Comparison of ENCODE assay signal across 9 cellular contexts in genomic region chr9:87122947-87123685, GRCh38.
DNase-seq lines count a peak whose midpoint lies in the region; ATAC-seq and TF ChIP-seq lines count a peak whose summit lies in the region.
"Had no signal": no experiment of that assay in that cellular context is flagged by ENCODE, and none has a peak within 500 bp of the region (broad histone marks: within the 10 kb centered on the region; RNA-seq: fewer than 3 reads in every experiment).

No MANE protein-coding gene starts in this region.

- H3K36me3 ChIP-seq in stomach smooth muscle (ENCODE audit: control insufficient read depth in 2 of 2, insufficient read depth in 2 of 2, low read length in 2 of 2): no peaks in the 10 kb centered on the region
- H3K36me3 ChIP-seq in CD8-positive, alpha-beta memory T cell (ENCODE audit: insufficient read depth, low read length): no peaks in the 10 kb centered on the region

- H3K4me1 Mint-ChIP-seq in activated naive CD8-positive, alpha-beta T cell treated with anti-CD3 and anti-CD28 coated beads, Interleukin-2, amount 50 U/mL, for 24 hours: peaks cover 11% of the 10 kb centered on the region
- peaks cover 9% of the 10 kb centered on the region for H3K4me1 Mint-ChIP-seq in activated naive CD8-positive, alpha-beta T cell treated with anti-CD3 and anti-CD28 coated beads for 36 hours
- H3K4me1 Mint-ChIP-seq in CD8-positive, alpha-beta memory T cell: peaks cover 3 to 6% (median 6%) of the 10 kb centered on the region in 3 donors

- TF ChIP-seq CTCF in RWPE1 (conservative IDR thresholded peaks at IDR 0.05; ENCODE audit: low read depth) (no peak), foreskin fibroblast (IDR thresholded peaks at IDR 0.05; ENCODE audit: low read depth, low read length) (no peak)

- H3K4me3 ChIP-seq in foreskin fibroblast (ENCODE audit: low read depth in 1 of 2, low read length in 2 of 2): no peak overlapping the region
- H3K4me3 ChIP-seq in stomach smooth muscle (ENCODE audit: low read length in 2 of 2): no peak overlapping the region
- no peak overlapping the region for H3K4me3 ChIP-seq in CD8-positive, alpha-beta memory T cell (ENCODE audit: low read length)

- H3K9ac ChIP-seq in stomach smooth muscle (ENCODE audit: low read length in 2 of 2): no peak overlapping the region

- ATAC-seq in activated naive CD8-positive, alpha-beta T cell treated with anti-CD3 and anti-CD28 coated beads, Interleukin-2, amount 50 U/mL, for 24 hours: peak; percentile 84
- ATAC-seq in GM21528 (IDR thresholded peaks at IDR 0.05; ENCODE audit: low FRiP score, unreplicated experiment): no peak
- no peak for ATAC-seq in GM21515 (IDR thresholded peaks at IDR 0.05; ENCODE audit: unreplicated experiment)

- POLR2A ChIA-PET in RWPE1 (lab: Yijun Ruan, JAX; ENCODE audit: low non-redundant PET): no interaction called here
- POLR2A ChIA-PET in CD8-positive, alpha-beta memory T cell (lab: Charles Lee): no interaction called here

- H3K27me3 Mint-ChIP-seq in activated naive CD8-positive, alpha-beta T cell treated with anti-CD3 and anti-CD28 coated beads, Interleukin-2, amount 50 U/mL, for 24 hours: peaks cover 11% of the 10 kb centered on the region
- peaks cover 39% of the 10 kb centered on the region for H3K27me3 Mint-ChIP-seq in activated naive CD8-positive, alpha-beta T cell treated with anti-CD3 and anti-CD28 coated beads for 36 hours
- peaks cover 0 to 15% of the 10 kb centered on the region in 2 donors for H3K27me3 Mint-ChIP-seq in CD8-positive, alpha-beta memory T cell

- no peak overlapping the region for H3K4me3 Mint-ChIP-seq in activated naive CD8-positive, alpha-beta T cell treated with anti-CD3 and anti-CD28 coated beads, Interleukin-2, amount 50 U/mL, for 24 hours
- H3K4me3 Mint-ChIP-seq in activated naive CD8-positive, alpha-beta T cell treated with anti-CD3 and anti-CD28 coated beads for 36 hours: no peak overlapping the region
- H3K4me3 Mint-ChIP-seq in CD8-positive, alpha-beta memory T cell: peak overlapping the region in 1 of 7 donors; percentile 4

- peaks cover 36% of the 10 kb centered on the region for H3K4me1 ChIP-seq in stomach smooth muscle (ENCODE audit: control insufficient read depth, insufficient read depth, low read length)
- no peaks in the 10 kb centered on the region for H3K4me1 ChIP-seq in CD8-positive, alpha-beta memory T cell (ENCODE audit: insufficient read depth, low read length)

- peaks cover 5% of the 10 kb centered on the region for H3K9me3 Mint-ChIP-seq in activated naive CD8-positive, alpha-beta T cell treated with anti-CD3 and anti-CD28 coated beads, Interleukin-2, amount 50 U/mL, for 24 hours
- peaks cover 1% of the 10 kb centered on the region for H3K9me3 Mint-ChIP-seq in activated naive CD8-positive, alpha-beta T cell treated with anti-CD3 and anti-CD28 coated beads for 36 hours
- no peaks in the 10 kb centered on the region for H3K9me3 Mint-ChIP-seq in CD8-positive, alpha-beta memory T cell

- no peaks in the 10 kb centered on the region for H3K27me3 ChIP-seq in stomach smooth muscle (ENCODE audit: control insufficient read depth in 1 of 2, insufficient read depth in 2 of 2, low read length in 2 of 2)
- no peaks in the 10 kb centered on the region for H3K27me3 ChIP-seq in CD8-positive, alpha-beta memory T cell (ENCODE audit: insufficient read depth, low read length, poor library complexity, severe bottlenecking)

- H3K9me3 ChIP-seq in stomach smooth muscle (ENCODE audit: control insufficient read depth in 2 of 2, low read length in 2 of 2): no peaks in the 10 kb centered on the region
- no peaks in the 10 kb centered on the region for H3K9me3 ChIP-seq in CD8-positive, alpha-beta memory T cell (ENCODE audit: low read length)

- H3K27ac ChIP-seq in RWPE1: no peak overlapping the region
- H3K27ac ChIP-seq in stomach smooth muscle (ENCODE audit: low read length): peak overlapping the region; percentile 13
- H3K27ac ChIP-seq in CD8-positive, alpha-beta memory T cell (ENCODE audit: low read depth, low read length): no peak overlapping the region

- peak; percentile 2 for DNase-seq in activated naive CD8-positive, alpha-beta T cell treated with anti-CD3 and anti-CD28 coated beads, Interleukin-2, amount 50 U/mL, for 24 hours
- DNase-seq in activated naive CD8-positive, alpha-beta T cell treated with anti-CD3 and anti-CD28 coated beads for 36 hours: no peak
- peak; percentile 72 for DNase-seq in RWPE1 (ENCODE audit: low spot score)
- peak; percentile 78 to 83 for DNase-seq in foreskin fibroblast
- no peak for DNase-seq in CD8-positive, alpha-beta memory T cell
- DNase-seq: dermis blood vessel endothelial cell had no signal

- no peak overlapping the region for H3K27ac Mint-ChIP-seq in activated naive CD8-positive, alpha-beta T cell treated with anti-CD3 and anti-CD28 coated beads, Interleukin-2, amount 50 U/mL, for 24 hours
- no peak overlapping the region for H3K27ac Mint-ChIP-seq in activated naive CD8-positive, alpha-beta T cell treated with anti-CD3 and anti-CD28 coated beads for 36 hours
- no peak overlapping the region for H3K27ac Mint-ChIP-seq in CD8-positive, alpha-beta memory T cell

- CTCF ChIA-PET in RWPE1 (lab: Yijun Ruan, JAX): interaction anchor here (0.6 to 0.7 kb wide), 3 partner anchors 44 to 388 kb away, joined by 3 to 4 read pairs (median 4); no protein-coding TSS in a partner anchor
- CTCF ChIA-PET in CD8-positive, alpha-beta memory T cell (lab: Charles Lee): no interaction called here

- no peaks in the 10 kb centered on the region for H3K36me3 Mint-ChIP-seq in activated naive CD8-positive, alpha-beta T cell treated with anti-CD3 and anti-CD28 coated beads, Interleukin-2, amount 50 U/mL, for 24 hours (ENCODE audit: low read depth)
- no peaks in the 10 kb centered on the region for H3K36me3 Mint-ChIP-seq in activated naive CD8-positive, alpha-beta T cell treated with anti-CD3 and anti-CD28 coated beads for 36 hours
- no peaks in the 10 kb centered on the region for H3K36me3 Mint-ChIP-seq in CD8-positive, alpha-beta memory T cell

Comparison
In these comparisons a context has a peak if more than half of its experiments do, and no peak if none do; other contexts are left out.
1. DNase-seq: peak in activated naive CD8-positive, alpha-beta T cell treated with anti-CD3 and anti-CD28 coated beads, Interleukin-2, amount 50 U/mL, for 24 hours (single experiment), RWPE1 (single experiment) and foreskin fibroblast (2 of 2); none in activated naive CD8-positive, alpha-beta T cell treated with anti-CD3 and anti-CD28 coated beads for 36 hours (single experiment) and CD8-positive, alpha-beta memory T cell (0 of 5).